13 cellular contexts compared by ENCODE assay signal in the genomic region with DNA sequence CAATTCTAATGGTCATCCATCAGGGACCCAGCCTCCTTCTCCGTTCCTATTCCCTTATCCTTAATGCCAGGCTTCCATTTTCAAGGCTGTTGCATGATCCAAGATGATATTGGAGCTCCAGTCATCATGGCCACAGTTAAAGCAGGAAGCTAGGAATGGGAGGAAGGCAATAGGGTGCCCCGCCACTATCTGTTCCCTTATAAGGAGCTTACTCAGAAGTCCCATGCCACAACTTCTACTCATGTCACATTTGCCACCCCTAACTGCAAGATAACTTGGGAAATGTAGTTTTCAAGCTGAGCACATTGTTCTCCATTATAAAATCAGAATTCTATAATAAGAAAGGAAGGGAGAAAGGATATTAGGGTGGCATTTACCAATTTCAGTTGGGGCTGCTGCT. TPM values are rescaled to one million over a fixed set of nuclear protein-coding genes. Genes with fewer than 3 reads are reported as not detected.
"Had no signal": no experiment of that assay in that cellular context is flagged by ENCODE, and none has a peak within 500 bp of the region (broad histone marks: within the 10 kb centered on the region; RNA-seq: fewer than 3 reads in every experiment).

No MANE protein-coding gene starts in this region.

- H3K9me3 ChIP-seq: gastroesophageal sphincter, neutrophil, testis had no signal

- DNase-seq: effector memory CD8-positive, alpha-beta T cell; left cardiac atrium; naive thymus-derived CD8-positive, alpha-beta T cell; retina; stimulated activated CD4-positive, alpha-beta T cell treated with anti-CD3 and anti-CD28 coated beads, Interleukin-4, amount 100 ng/mL, for 4 hours; stimulated activated naive CD8-positive, alpha-beta T cell treated with anti-CD3 and anti-CD28 coated beads, Interleukin-15, amount 100 ng/mL, for 72 hours; testis had no signal

- H3K4me3 ChIP-seq: gastroesophageal sphincter, testis had no signal

- H3K36me3 ChIP-seq: gastroesophageal sphincter, neutrophil had no signal

- H3K9me3 Mint-ChIP-seq: activated naive CD4-positive, alpha-beta T cell treated with anti-CD3 and anti-CD28 coated beads, Interleukin-2, amount 50 U/mL, for 24 hours; central memory CD8-positive, alpha-beta T cell; effector memory CD8-positive, alpha-beta T cell; naive thymus-derived CD8-positive, alpha-beta T cell; stimulated activated naive CD8-positive, alpha-beta T cell treated with anti-CD3 and anti-CD28 coated beads, Interleukin-15, amount 100 ng/mL, for 72 hours had no signal

- H3K36me3 Mint-ChIP-seq: activated naive CD4-positive, alpha-beta T cell treated with anti-CD3 and anti-CD28 coated beads, Interleukin-2, amount 50 U/mL, for 24 hours; naive thymus-derived CD8-positive, alpha-beta T cell had no signal

- H3K27me3 ChIP-seq: testis had no signal

- ATAC-seq: effector memory CD8-positive, alpha-beta T cell had no signal

- H3K4me1 ChIP-seq: testis had no signal

- H3K27ac ChIP-seq: epithelial cell of prostate, neutrophil, testis had no signal

- H3K27ac Mint-ChIP-seq: activated naive CD4-positive, alpha-beta T cell treated with anti-CD3 and anti-CD28 coated beads, Interleukin-2, amount 50 U/mL, for 24 hours; effector memory CD8-positive, alpha-beta T cell; naive thymus-derived CD8-positive, alpha-beta T cell; stimulated activated naive CD8-positive, alpha-beta T cell treated with anti-CD3 and anti-CD28 coated beads, Interleukin-15, amount 100 ng/mL, for 72 hours had no signal

- H3K4me3 Mint-ChIP-seq: activated naive CD4-positive, alpha-beta T cell treated with anti-CD3 and anti-CD28 coated beads, Interleukin-2, amount 50 U/mL, for 24 hours; central memory CD8-positive, alpha-beta T cell; effector memory CD8-positive, alpha-beta T cell; naive thymus-derived CD8-positive, alpha-beta T cell; stimulated activated naive CD8-positive, alpha-beta T cell treated with anti-CD3 and anti-CD28 coated beads, Interleukin-15, amount 100 ng/mL, for 72 hours had no signal

RNA-seq across cellular contexts. Expression of gene SPSB4, which starts 38.6 kb away (rescaled TPM):
- total RNA-seq: mononuclear cell; naive thymus-derived CD8-positive, alpha-beta T cell had no signal
- polyA plus RNA-seq: naive thymus-derived CD8-positive, alpha-beta T cell had no signal
